ENCODE assay signal across 1 cellular context in the genomic region with DNA sequence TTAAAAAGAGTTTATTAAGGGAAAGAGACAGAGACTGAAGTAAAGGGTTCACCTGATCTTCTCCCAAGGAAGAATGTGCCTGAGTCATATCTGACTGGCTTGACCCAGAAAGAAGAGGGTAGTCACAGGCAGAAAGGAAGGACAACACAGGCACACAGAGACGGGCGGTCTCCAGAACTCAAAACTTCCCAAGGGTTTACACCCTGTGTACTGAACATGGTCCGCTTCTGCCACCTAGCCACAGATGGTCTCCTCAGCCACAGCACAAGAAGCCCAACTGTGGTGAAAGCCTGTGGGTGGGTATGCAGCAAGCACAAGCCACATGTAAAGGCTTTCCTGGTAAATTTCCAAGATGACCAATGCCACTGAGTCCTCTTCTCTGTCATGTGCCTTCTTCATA.
TF ChIP-seq lines count a peak whose summit lies in the region.

No MANE protein-coding gene starts in this region.

TF ChIP-seq in HCT116, 20 proteins besides CTCF, POLR2A, EP300 and RAD21 (continued from another document):
- TF ChIP-seq, protein P1, sequence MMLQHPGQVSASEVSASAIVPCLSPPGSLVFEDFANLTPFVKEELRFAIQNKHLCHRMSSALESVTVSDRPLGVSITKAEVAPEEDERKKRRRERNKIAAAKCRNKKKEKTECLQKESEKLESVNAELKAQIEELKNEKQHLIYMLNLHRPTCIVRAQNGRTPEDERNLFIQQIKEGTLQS (IDR thresholded peaks at IDR 0.05) = no peak
- TF ChIP-seq, protein P2, sequence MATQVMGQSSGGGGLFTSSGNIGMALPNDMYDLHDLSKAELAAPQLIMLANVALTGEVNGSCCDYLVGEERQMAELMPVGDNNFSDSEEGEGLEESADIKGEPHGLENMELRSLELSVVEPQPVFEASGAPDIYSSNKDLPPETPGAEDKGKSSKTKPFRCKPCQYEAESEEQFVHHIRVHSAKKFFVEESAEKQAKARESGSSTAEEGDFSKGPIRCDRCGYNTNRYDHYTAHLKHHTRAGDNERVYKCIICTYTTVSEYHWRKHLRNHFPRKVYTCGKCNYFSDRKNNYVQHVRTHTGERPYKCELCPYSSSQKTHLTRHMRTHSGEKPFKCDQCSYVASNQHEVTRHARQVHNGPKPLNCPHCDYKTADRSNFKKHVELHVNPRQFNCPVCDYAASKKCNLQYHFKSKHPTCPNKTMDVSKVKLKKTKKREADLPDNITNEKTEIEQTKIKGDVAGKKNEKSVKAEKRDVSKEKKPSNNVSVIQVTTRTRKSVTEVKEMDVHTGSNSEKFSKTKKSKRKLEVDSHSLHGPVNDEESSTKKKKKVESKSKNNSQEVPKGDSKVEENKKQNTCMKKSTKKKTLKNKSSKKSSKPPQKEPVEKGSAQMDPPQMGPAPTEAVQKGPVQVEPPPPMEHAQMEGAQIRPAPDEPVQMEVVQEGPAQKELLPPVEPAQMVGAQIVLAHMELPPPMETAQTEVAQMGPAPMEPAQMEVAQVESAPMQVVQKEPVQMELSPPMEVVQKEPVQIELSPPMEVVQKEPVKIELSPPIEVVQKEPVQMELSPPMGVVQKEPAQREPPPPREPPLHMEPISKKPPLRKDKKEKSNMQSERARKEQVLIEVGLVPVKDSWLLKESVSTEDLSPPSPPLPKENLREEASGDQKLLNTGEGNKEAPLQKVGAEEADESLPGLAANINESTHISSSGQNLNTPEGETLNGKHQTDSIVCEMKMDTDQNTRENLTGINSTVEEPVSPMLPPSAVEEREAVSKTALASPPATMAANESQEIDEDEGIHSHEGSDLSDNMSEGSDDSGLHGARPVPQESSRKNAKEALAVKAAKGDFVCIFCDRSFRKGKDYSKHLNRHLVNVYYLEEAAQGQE (IDR thresholded peaks at IDR 0.05; ENCODE audit: low read depth) = no peak
- TF ChIP-seq, protein P3, sequence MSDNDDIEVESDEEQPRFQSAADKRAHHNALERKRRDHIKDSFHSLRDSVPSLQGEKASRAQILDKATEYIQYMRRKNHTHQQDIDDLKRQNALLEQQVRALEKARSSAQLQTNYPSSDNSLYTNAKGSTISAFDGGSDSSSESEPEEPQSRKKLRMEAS (IDR thresholded peaks at IDR 0.05) = no peak
- TF ChIP-seq EZH2 (IDR thresholded peaks at IDR 0.05) (no peak), EGR1 (IDR thresholded peaks at IDR 0.05; ENCODE audit: low read depth) (no peak), JUND (IDR thresholded peaks at IDR 0.05) (no peak), YY1 (IDR thresholded peaks at IDR 0.05; ENCODE audit: extremely low read depth, insufficient replicate concordance, low read depth, low read length) (no peak), EZH2phosphoT487 (IDR thresholded peaks at IDR 0.05; ENCODE audit: borderline replicate concordance) (no peak), SP1 (IDR thresholded peaks at IDR 0.05; ENCODE audit: low read depth) (no peak), ELF1 (IDR thresholded peaks at IDR 0.05; ENCODE audit: borderline replicate concordance, low read depth) (no peak), SIN3A (IDR thresholded peaks at IDR 0.05; ENCODE audit: low read depth) (no peak), ZFX (IDR thresholded peaks at IDR 0.05) (no peak), CBX3 (IDR thresholded peaks at IDR 0.05; ENCODE audit: low read depth) (no peak)
- TF ChIP-seq, protein P4, sequence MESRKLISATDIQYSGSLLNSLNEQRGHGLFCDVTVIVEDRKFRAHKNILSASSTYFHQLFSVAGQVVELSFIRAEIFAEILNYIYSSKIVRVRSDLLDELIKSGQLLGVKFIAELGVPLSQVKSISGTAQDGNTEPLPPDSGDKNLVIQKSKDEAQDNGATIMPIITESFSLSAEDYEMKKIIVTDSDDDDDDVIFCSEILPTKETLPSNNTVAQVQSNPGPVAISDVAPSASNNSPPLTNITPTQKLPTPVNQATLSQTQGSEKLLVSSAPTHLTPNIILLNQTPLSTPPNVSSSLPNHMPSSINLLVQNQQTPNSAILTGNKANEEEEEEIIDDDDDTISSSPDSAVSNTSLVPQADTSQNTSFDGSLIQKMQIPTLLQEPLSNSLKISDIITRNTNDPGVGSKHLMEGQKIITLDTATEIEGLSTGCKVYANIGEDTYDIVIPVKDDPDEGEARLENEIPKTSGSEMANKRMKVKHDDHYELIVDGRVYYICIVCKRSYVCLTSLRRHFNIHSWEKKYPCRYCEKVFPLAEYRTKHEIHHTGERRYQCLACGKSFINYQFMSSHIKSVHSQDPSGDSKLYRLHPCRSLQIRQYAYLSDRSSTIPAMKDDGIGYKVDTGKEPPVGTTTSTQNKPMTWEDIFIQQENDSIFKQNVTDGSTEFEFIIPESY (IDR thresholded peaks at IDR 0.05; ENCODE audit: extremely low read depth, insufficient replicate concordance, low read length) = no peak
